ENCODE assay signal across 8 cellular contexts in genomic region chr19:7903244-7904073, GRCh38. TPM values are rescaled to one million over a fixed set of nuclear protein-coding genes. Genes with fewer than 3 reads are reported as not detected.
DNase-seq lines count a peak whose midpoint lies in the region; ATAC-seq and TF ChIP-seq lines count a peak whose summit lies in the region.

Gene MAP2K7 (plus strand): TSS chr19:7903877. CDS start chr19:7903945, 68 bp downstream.

- H3K27ac ChIP-seq in suprapubic skin = peak within 1 kb of the TSS; percentile 90

- peak within 1 kb of the TSS; percentile 86 for H3K4me3 ChIP-seq in suprapubic skin

- peaks cover 2% of the 10 kb centered on the region for H3K36me3 Mint-ChIP-seq in activated naive CD4-positive, alpha-beta T cell treated with anti-CD3 and anti-CD28 coated beads, Interleukin-2, amount 50 U/mL, for 24 hours

- TF ChIP-seq EP300 in suprapubic skin (IDR thresholded peaks at IDR 0.05) = no peak

- peak within 1 kb of the TSS; percentile 97 for H3K27ac Mint-ChIP-seq in activated naive CD4-positive, alpha-beta T cell treated with anti-CD3 and anti-CD28 coated beads, Interleukin-2, amount 50 U/mL, for 24 hours

- H3K36me3 ChIP-seq in suprapubic skin = peaks cover 14% of the 10 kb centered on the region

- no peaks in the 10 kb centered on the region for H3K9me3 Mint-ChIP-seq in activated naive CD4-positive, alpha-beta T cell treated with anti-CD3 and anti-CD28 coated beads, Interleukin-2, amount 50 U/mL, for 24 hours

- peak within 1 kb of the TSS; percentile 92 for H3K4me3 Mint-ChIP-seq in activated naive CD4-positive, alpha-beta T cell treated with anti-CD3 and anti-CD28 coated beads, Interleukin-2, amount 50 U/mL, for 24 hours

- peak; percentile 79 for ATAC-seq in HG02610 (IDR thresholded peaks at IDR 0.05; ENCODE audit: unreplicated experiment)
- ATAC-seq in SK-N-SH treated with all-trans-retinoic acid at 6 μM for 48 hours = peak; percentile 84

- DNase-seq in NCI-H1092 (lab: John Stamatoyannopoulos, UW) (peak; percentile 99), globus pallidus (ENCODE audit: low spot score) (peak; percentile 99), nucleus accumbens (lab: John Stamatoyannopoulos, UW) (peak; percentile 76 to 100 (median 99)), suprapubic skin (ENCODE audit: low spot score in 2 of 2) (peak; percentile 100)

- peaks cover 26% of the 10 kb centered on the region for H3K4me1 Mint-ChIP-seq in activated naive CD4-positive, alpha-beta T cell treated with anti-CD3 and anti-CD28 coated beads, Interleukin-2, amount 50 U/mL, for 24 hours

- WGBS in suprapubic skin = 0% methylated on average over 18 of the region's 89 CpGs

- peaks cover 74% of the 10 kb centered on the region for H3K4me1 ChIP-seq in suprapubic skin

- no peaks in the 10 kb centered on the region for H3K27me3 ChIP-seq in suprapubic skin

- TF ChIP-seq POLR2A in GM10847 (IDR thresholded peaks at IDR 0.05; ENCODE audit: extremely low read depth, insufficient read length) (peak; percentile 92), suprapubic skin (IDR thresholded peaks at IDR 0.05) (peak in 1 of 2 donors; percentile 58)

- no peaks in the 10 kb centered on the region for H3K9me3 ChIP-seq in suprapubic skin

- peak in 1 of 2 donors; percentile 52 for TF ChIP-seq CTCF in suprapubic skin (IDR thresholded peaks at IDR 0.05)

- no peaks in the 10 kb centered on the region for H3K27me3 Mint-ChIP-seq in activated naive CD4-positive, alpha-beta T cell treated with anti-CD3 and anti-CD28 coated beads, Interleukin-2, amount 50 U/mL, for 24 hours

TF ChIP-seq in SK-N-SH treated with all-trans-retinoic acid at 6 μM for 48 hours, 23 proteins besides CTCF, POLR2A, EP300 and RAD21:
- TF ChIP-seq TSHZ2 (CRISPR knock-in tag; IDR thresholded peaks at IDR 0.05) = no peak
- no peak for TF ChIP-seq GLIS3 (CRISPR knock-in tag; IDR thresholded peaks at IDR 0.05)
- TF ChIP-seq ARNTL (CRISPR knock-in tag; IDR thresholded peaks at IDR 0.05; ENCODE audit: borderline replicate concordance, low read depth) = no peak
- TF ChIP-seq ZNF8 (CRISPR knock-in tag; IDR thresholded peaks at IDR 0.05) = no peak
- TF ChIP-seq CSDC2 (CRISPR knock-in tag; IDR thresholded peaks at IDR 0.05) = no peak
- TF ChIP-seq RARB (CRISPR knock-in tag; IDR thresholded peaks at IDR 0.05) = no peak
- no peak for TF ChIP-seq SNAI2 (CRISPR knock-in tag; IDR thresholded peaks at IDR 0.05)
- no peak for TF ChIP-seq ZC3H10 (CRISPR knock-in tag; IDR thresholded peaks at IDR 0.05)
- no peak for TF ChIP-seq ZFP30 (CRISPR knock-in tag; IDR thresholded peaks at IDR 0.05)
- TF ChIP-seq ZNF70 (CRISPR knock-in tag; IDR thresholded peaks at IDR 0.05) = no peak
- no peak for TF ChIP-seq ISL1 (CRISPR knock-in tag; IDR thresholded peaks at IDR 0.05)
- TF ChIP-seq, protein P1, sequence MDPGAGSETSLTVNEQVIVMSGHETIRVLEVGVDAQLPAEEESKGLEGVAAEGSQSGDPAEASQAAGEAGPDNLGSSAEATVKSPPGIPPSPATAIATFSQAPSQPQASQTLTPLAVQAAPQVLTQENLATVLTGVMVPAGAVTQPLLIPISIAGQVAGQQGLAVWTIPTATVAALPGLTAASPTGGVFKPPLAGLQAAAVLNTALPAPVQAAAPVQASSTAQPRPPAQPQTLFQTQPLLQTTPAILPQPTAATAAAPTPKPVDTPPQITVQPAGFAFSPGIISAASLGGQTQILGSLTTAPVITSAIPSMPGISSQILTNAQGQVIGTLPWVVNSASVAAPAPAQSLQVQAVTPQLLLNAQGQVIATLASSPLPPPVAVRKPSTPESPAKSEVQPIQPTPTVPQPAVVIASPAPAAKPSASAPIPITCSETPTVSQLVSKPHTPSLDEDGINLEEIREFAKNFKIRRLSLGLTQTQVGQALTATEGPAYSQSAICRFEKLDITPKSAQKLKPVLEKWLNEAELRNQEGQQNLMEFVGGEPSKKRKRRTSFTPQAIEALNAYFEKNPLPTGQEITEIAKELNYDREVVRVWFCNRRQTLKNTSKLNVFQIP (CRISPR knock-in tag; IDR thresholded peaks at IDR 0.05; ENCODE audit: borderline replicate concordance, low read depth) = no peak

RNA-seq across cellular contexts. Expression of gene MAP2K7, which starts in this region (rescaled TPM):
- total RNA-seq in suprapubic skin = 10 to 100 TPM; 25.1 to 52.4 (median 29.3) TPM

Comparison
In these comparisons a context has a peak if more than half of its experiments do, and no peak if none do; other contexts are left out.
1. Peak in every context shown above with its lines: DNase-seq, ATAC-seq, H3K4me3 ChIP-seq and H3K27ac ChIP-seq.